In genomic region chr1:174789399-174789798, GRCh38 we compare ENCODE assay signal across 8 cellular contexts.
DNase-seq lines count a peak whose midpoint lies in the region; ATAC-seq, FAIRE-seq and TF ChIP-seq lines count a peak whose summit lies in the region.

No MANE protein-coding gene starts in this region.

- TF ChIP-seq CTCF in K562 (IDR thresholded peaks at IDR 0.05 in 2 of 3, conservative IDR thresholded peaks at IDR 0.05 in 1 of 3; ENCODE audit: insufficient read depth in 2 of 3, low read depth in 1 of 3, low read length in 3 of 3) (no peak), gastroesophageal sphincter (IDR thresholded peaks at IDR 0.05) (no peak)

- H3K4me2 ChIP-seq in K562 (ENCODE audit: insufficient read depth, low read length) = no peak overlapping the region

- no peaks in the 10 kb centered on the region for H3K36me3 ChIP-seq in K562 (ENCODE audit: control insufficient read depth, insufficient read depth, low read length)
- H3K36me3 ChIP-seq in gastroesophageal sphincter = no peaks in the 10 kb centered on the region

- in situ Hi-C loops in K562 (cut with MboI) = no loop called here

- intact Hi-C loops in K562 (cut with micrococcal nuclease) = no loop called here

- no TSS peak for BruUV-seq in K562 (replicated peaks; lab: Mats Ljungman, UMichigan)

- 0% methylated on average over 1 of the region's 1 CpG for WGBS in K562 (ENCODE audit: insufficient coverage, low coverage, missing lambda C conversion rate)
- WGBS in gastroesophageal sphincter (ENCODE audit: low coverage in 1 of 2), 2 donors = 69 to 75% methylated on average over 1 of the region's 1 CpG

- ATAC-seq in HG03139 (IDR thresholded peaks at IDR 0.05; ENCODE audit: unreplicated experiment) (peak; percentile 91), K562 (0 out of 3 replicates have a peak, but pooled peaks have one; percentile 12), gastroesophageal sphincter (no peak)

- peak; percentile 83 for FAIRE-seq in GM19239 (lab: Jason Lieb, UNC)
- FAIRE-seq in K562 (lab: Jason Lieb, UNC) = no peak

- no peaks in the 10 kb centered on the region for H3K79me2 ChIP-seq in K562 (ENCODE audit: control insufficient read depth, insufficient read depth, low read length)

- TF ChIP-seq EP300 in K562 (IDR thresholded peaks at IDR 0.05; ENCODE audit: low read length) (no peak), gastroesophageal sphincter (IDR thresholded peaks at IDR 0.05) (no peak)

- TF ChIP-seq POLR2A in K562 (conservative IDR thresholded peaks at IDR 0.05) = no peak
- no peak for TF ChIP-seq POLR2A in gastroesophageal sphincter (IDR thresholded peaks at IDR 0.05)

- H2AFZ ChIP-seq in K562 (ENCODE audit: low read depth, low read length) = 0 out of 2 replicates have a peak overlapping the region, but pooled peaks have one; percentile 46

- H3K4me3 ChIP-seq in K562 (no peak overlapping the region), gastroesophageal sphincter (no peak overlapping the region)

- TF ChIP-seq RAD21 in K562 (CRISPR knock-in tag; conservative IDR thresholded peaks at IDR 0.05 in 1 of 2, IDR thresholded peaks at IDR 0.05 in 1 of 2) = no peak

- H3K9me3 ChIP-seq in K562 (replicated peaks; ENCODE audit: control insufficient read depth, insufficient read depth, low read depth, low read length) (no peaks in the 10 kb centered on the region), gastroesophageal sphincter (no peaks in the 10 kb centered on the region)

- CTCF ChIA-PET in K562 (lab: Yijun Ruan, JAX; ENCODE audit: low intra/inter-chr PET ratio) = interaction anchor here (1.5 kb wide), 1 partner anchor 10 kb away, joined by 3 read pairs; no protein-coding TSS in a partner anchor

- H3K27ac ChIP-seq in K562 (ENCODE audit: extremely low read depth, low read depth, low read length) (no peak overlapping the region; the same call in 2 of the 3 replicates), gastroesophageal sphincter (no peak overlapping the region)

- H3K27me3 ChIP-seq in K562 (ENCODE audit: control insufficient read depth in 2 of 2, insufficient read depth in 2 of 2, low read length in 2 of 2) (no peaks in the 10 kb centered on the region), gastroesophageal sphincter (no peaks in the 10 kb centered on the region)

- H3K4me1 ChIP-seq in K562 (replicated peaks in 1 of 2; ENCODE audit: control insufficient read depth in 2 of 2, insufficient read depth in 2 of 2, low read length in 2 of 2) (peaks cover 4 to 13% of the 10 kb centered on the region in 2 experiments; a peak in 4 of 5 replicates), gastroesophageal sphincter (no peaks in the 10 kb centered on the region)

- no peaks in the 10 kb centered on the region for H3K9me1 ChIP-seq in K562 (ENCODE audit: control insufficient read depth, insufficient read depth, low read length)

- DNase-seq in AG08395 (ENCODE audit: low spot score) = peak; percentile 69
- DNase-seq in GM19239 (ENCODE audit: insufficient read length, low spot score) = no peak
- peak in 2 of 4 experiments; percentile 20 to 21 for DNase-seq in K562 (ENCODE audit: extremely low read depth in 1 of 4, low spot score in 3 of 4)
- no peak for DNase-seq in NCI-H146 treated with DMSO at 0.1 percent for 48 hours (lab: John Stamatoyannopoulos, UW; ENCODE audit: unreplicated experiment)
- no peak for DNase-seq in NCI-H1694 (lab: John Stamatoyannopoulos, UW)
- no peak for DNase-seq in C1 segment of cervical spinal cord (lab: John Stamatoyannopoulos, UW)

- no peaks in the 10 kb centered on the region for H4K20me1 ChIP-seq in K562 (replicated peaks; ENCODE audit: control insufficient read depth, insufficient read depth, low read length)

- POLR2A ChIA-PET in K562 (lab: Yijun Ruan, JAX) = interaction anchor here (1.8 kb wide), 1 partner anchor 209 kb away, joined by 6 read pairs; no protein-coding TSS in a partner anchor

- H3K9ac ChIP-seq in K562 (ENCODE audit: insufficient read depth in 1 of 2, low read depth in 2 of 2, low read length in 2 of 2) = no peak overlapping the region

TF ChIP-seq in K562, 482 proteins besides CTCF, POLR2A, EP300 and RAD21:
- TF ChIP-seq TAF7 (tag; IDR thresholded peaks at IDR 0.05) (no peak), SMARCC2 (IDR thresholded peaks at IDR 0.05; ENCODE audit: low read depth) (no peak), ZNF592 (IDR thresholded peaks at IDR 0.05) (0 out of 2 replicates have a peak, but pooled peaks have one; percentile 4), THRAP3 (IDR thresholded peaks at IDR 0.05; ENCODE audit: borderline replicate concordance) (no peak), MAX (CRISPR knock-in tag; IDR thresholded peaks at IDR 0.05) (no peak), POLR2B (IDR thresholded peaks at IDR 0.05; ENCODE audit: low read depth, partially characterized antibody) (no peak)
